In genomic region chr11:128463386-128463829, GRCh38 we compare ENCODE assay signal across 9 cellular contexts.
A peak's percentile ranks its signal among the peaks of the same experiment; 100 is the strongest.
DNase-seq lines count a peak whose midpoint lies in the region; ATAC-seq and TF ChIP-seq lines count a peak whose summit lies in the region.
"Had no signal": no experiment of that assay in that cellular context is flagged by ENCODE, and none has a peak within 500 bp of the region (broad histone marks: within the 10 kb centered on the region; RNA-seq: fewer than 3 reads in every experiment).

No MANE protein-coding gene starts in this region.

- H3K27me3 Mint-ChIP-seq in naive thymus-derived CD8-positive, alpha-beta T cell, result no peaks in the 10 kb centered on the region

- H3K27me3 ChIP-seq in ACC112 (ENCODE audit: insufficient read depth, low read length), result no peaks in the 10 kb centered on the region

- no peak overlapping the region for H2AFZ ChIP-seq in ACC112 (ENCODE audit: low read length, unreplicated experiment)

- H3K27ac ChIP-seq in ACC112 (ENCODE audit: low read depth, low read length), result peak overlapping the region; percentile 99

- no peaks in the 10 kb centered on the region for H3K9me3 Mint-ChIP-seq in naive thymus-derived CD8-positive, alpha-beta T cell

- H3K36me3 Mint-ChIP-seq in naive thymus-derived CD8-positive, alpha-beta T cell, result peaks cover 14 to 99% (median 82%) of the 10 kb centered on the region in 3 donors

- TF ChIP-seq CTCF in epithelial cell of esophagus (IDR thresholded peaks at IDR 0.05; ENCODE audit: insufficient read depth, low read depth, low read length, missing control alignments), result no peak

- ATAC-seq in naive thymus-derived CD8-positive, alpha-beta T cell, result no peak
- no peak for ATAC-seq in HG03097 (IDR thresholded peaks at IDR 0.05; ENCODE audit: low FRiP score, unreplicated experiment)
- no peak for ATAC-seq in HG03378 (IDR thresholded peaks at IDR 0.05; ENCODE audit: unreplicated experiment)
- no peak for ATAC-seq in HG03354 (IDR thresholded peaks at IDR 0.05; ENCODE audit: poor library complexity, severe bottlenecking, unreplicated experiment)

- H3K4me1 ChIP-seq in ACC112 (ENCODE audit: control insufficient read depth, insufficient read depth, low read length, unreplicated experiment), result peaks cover 72% of the 10 kb centered on the region

- H3K79me2 ChIP-seq in ACC112 (ENCODE audit: control insufficient read depth, insufficient read depth, low read length, unreplicated experiment), result peaks cover 73% of the 10 kb centered on the region

- peaks cover 66 to 96% (median 94%) of the 10 kb centered on the region in 4 donors for H3K4me1 Mint-ChIP-seq in naive thymus-derived CD8-positive, alpha-beta T cell

- H3K4me3 Mint-ChIP-seq in naive thymus-derived CD8-positive, alpha-beta T cell, result peak overlapping the region; percentile 56 to 89 (median 86)

- H3K27ac Mint-ChIP-seq in naive thymus-derived CD8-positive, alpha-beta T cell, result peak overlapping the region; percentile 93 to 99 (median 98)

- H3K4me3 ChIP-seq in ACC112 (ENCODE audit: low read depth, low read length), result 0 out of 2 replicates have a peak overlapping the region, but pooled peaks have one; percentile 24
- no peak overlapping the region for H3K4me3 ChIP-seq in epithelial cell of esophagus (ENCODE audit: low read length)

- peaks cover 72% of the 10 kb centered on the region for H3K36me3 ChIP-seq in ACC112 (ENCODE audit: insufficient read depth, low read length)

- DNase-seq in M059J (ENCODE audit: low read depth), result peak; percentile 44
- peak; percentile 18 for DNase-seq in epithelial cell of esophagus (ENCODE audit: low read depth)
- DNase-seq in naive thymus-derived CD8-positive, alpha-beta T cell, result no peak
- DNase-seq in NCI-H1694 treated with DMSO at 0.1 percent for 48 hours (lab: John Stamatoyannopoulos, UW), result no peak
- DNase-seq: NCI-H1092 had no signal

- POLR2A ChIA-PET in naive thymus-derived CD8-positive, alpha-beta T cell (lab: Charles Lee), result interaction anchor here (1.0 to 18.1 kb wide), 15 partner anchors 8 to 172 kb away, joined by 3 to 348 read pairs (median 5); no protein-coding TSS in a partner anchor

Comparison
In these comparisons a context has a peak if more than half of its experiments do, and no peak if none do; other contexts are left out.
1. DNase-seq: peak in M059J (single experiment) and epithelial cell of esophagus (single experiment); none in naive thymus-derived CD8-positive, alpha-beta T cell (0 of 10) and NCI-H1694 treated with DMSO at 0.1 percent for 48 hours (single experiment).